ENCODE assay signal across 8 cellular contexts in genomic region chr7:101315336-101315735, GRCh38. TPM values are rescaled to one million over a fixed set of nuclear protein-coding genes. Genes with fewer than 3 reads are reported as not detected.
DNase-seq lines count a peak whose midpoint lies in the region; ATAC-seq and TF ChIP-seq lines count a peak whose summit lies in the region.

No MANE protein-coding gene starts in this region.

- H3K4me1 ChIP-seq in naive thymus-derived CD4-positive, alpha-beta T cell (ENCODE audit: control insufficient read depth in 2 of 2, insufficient read depth in 2 of 2, low read length in 2 of 2), result no peaks in the 10 kb centered on the region

- no peak overlapping the region for H3K4me3 ChIP-seq in dorsolateral prefrontal cortex
- H3K4me3 ChIP-seq in naive thymus-derived CD4-positive, alpha-beta T cell (ENCODE audit: low read length), result no peak overlapping the region

- intact Hi-C loops in dorsolateral prefrontal cortex (cut with DNase I), result no loop called here
- intact Hi-C loops in naive thymus-derived CD4-positive, alpha-beta T cell (cut with micrococcal nuclease), result no loop called here

- H3K36me3 ChIP-seq in naive thymus-derived CD4-positive, alpha-beta T cell (ENCODE audit: control insufficient read depth in 2 of 3, insufficient read depth in 3 of 3, low read length in 3 of 3), result no peaks in the 10 kb centered on the region

- no peaks in the 10 kb centered on the region for H3K27me3 ChIP-seq in dorsolateral prefrontal cortex
- no peaks in the 10 kb centered on the region for H3K27me3 ChIP-seq in naive thymus-derived CD4-positive, alpha-beta T cell (ENCODE audit: control insufficient read depth in 2 of 2, insufficient read depth in 2 of 2, low read length in 2 of 2)

- CTCF ChIA-PET in WTC11 (lab: Charles Lee), result interaction anchor here (0.6 to 2.3 kb wide), 27 partner anchors 10 to 948 kb away, joined by 3 to 11 read pairs (median 4); no protein-coding TSS in a partner anchor
- CTCF ChIA-PET in naive thymus-derived CD4-positive, alpha-beta T cell (lab: Charles Lee), result interaction anchor here (0.6 to 1.0 kb wide), 2 partner anchors 11 to 24 kb away, joined by 4 read pairs; no protein-coding TSS in a partner anchor

- H3K9me3 Mint-ChIP-seq in WTC11, result peaks cover 3% of the 10 kb centered on the region; the same call in 1 of the 2 replicates
- peaks cover 0 to 18% (median 7%) of the 10 kb centered on the region in 11 donors for H3K9me3 Mint-ChIP-seq in naive thymus-derived CD4-positive, alpha-beta T cell

- no peaks in the 10 kb centered on the region for H3K27me3 Mint-ChIP-seq in WTC11 (ENCODE audit: low read depth)
- peaks cover 0 to 3% (median 2%) of the 10 kb centered on the region in 5 donors for H3K27me3 Mint-ChIP-seq in naive thymus-derived CD4-positive, alpha-beta T cell

- peak; percentile 37 for ATAC-seq in WTC11
- peak; percentile 47 for ATAC-seq in naive thymus-derived CD4-positive, alpha-beta T cell
- no peak for ATAC-seq in GM21717 (IDR thresholded peaks at IDR 0.05; ENCODE audit: unreplicated experiment)
- ATAC-seq in HG03378 (IDR thresholded peaks at IDR 0.05; ENCODE audit: unreplicated experiment), result no peak
- no peak for ATAC-seq in GM21723 (IDR thresholded peaks at IDR 0.05; ENCODE audit: unreplicated experiment)

- H3K4me3 Mint-ChIP-seq in WTC11, result no peak overlapping the region
- no peak overlapping the region for H3K4me3 Mint-ChIP-seq in naive thymus-derived CD4-positive, alpha-beta T cell

- peak overlapping the region; percentile 92 for H3K27ac Mint-ChIP-seq in WTC11
- H3K27ac Mint-ChIP-seq in naive thymus-derived CD4-positive, alpha-beta T cell, result no peak overlapping the region

- TF ChIP-seq CTCF in WTC11 (IDR thresholded peaks at IDR 0.05) (peak; percentile 74), dorsolateral prefrontal cortex (IDR thresholded peaks at IDR 0.05 in 54 of 56, conservative IDR thresholded peaks at IDR 0.05 in 2 of 56; ENCODE audit: low read depth in 1 of 56, partially characterized antibody in 56 of 56) (peak in 55 of 56 donors; percentile 40 to 76 (median 63))

- H3K4me1 Mint-ChIP-seq in WTC11, result peaks cover 19% of the 10 kb centered on the region
- peaks cover 0 to 3% (median 0%) of the 10 kb centered on the region in 7 donors for H3K4me1 Mint-ChIP-seq in naive thymus-derived CD4-positive, alpha-beta T cell

- peaks cover 36% of the 10 kb centered on the region for H3K36me3 Mint-ChIP-seq in WTC11
- H3K36me3 Mint-ChIP-seq in naive thymus-derived CD4-positive, alpha-beta T cell, result peaks cover 3 to 17% (median 15%) of the 10 kb centered on the region in 5 donors

- no peak overlapping the region for H3K27ac ChIP-seq in dorsolateral prefrontal cortex
- no peak overlapping the region for H3K27ac ChIP-seq in naive thymus-derived CD4-positive, alpha-beta T cell (ENCODE audit: low read depth, low read length)

- DNase-seq in EL, result peak; percentile 42
- DNase-seq in Kasumi-1 (lab: John Stamatoyannopoulos, UW), result peak; percentile 46 to 51
- peak; percentile 72 for DNase-seq in WTC11 (ENCODE audit: low spot score)
- DNase-seq in dorsolateral prefrontal cortex, result peak in 4 of 10 donors; percentile 9 to 53 (median 24)
- peak in 6 of 9 donors; percentile 20 to 54 (median 42) for DNase-seq in naive thymus-derived CD4-positive, alpha-beta T cell

- peaks cover 0 to 2% (median 0%) of the 10 kb centered on the region in 3 experiments for H3K9me3 ChIP-seq in naive thymus-derived CD4-positive, alpha-beta T cell (ENCODE audit: control insufficient read depth in 2 of 3, low read length in 3 of 3)

- POLR2A ChIA-PET in WTC11 (lab: Charles Lee), result interaction anchor here (0.5 to 1.1 kb wide), 2 partner anchors 9 to 96 kb away, joined by 3 to 5 read pairs; no protein-coding TSS in a partner anchor
- POLR2A ChIA-PET in naive thymus-derived CD4-positive, alpha-beta T cell (lab: Charles Lee), result no interaction called here

TF ChIP-seq in WTC11, 78 proteins besides CTCF, POLR2A, EP300 and RAD21 (continues in another document):
- TF ChIP-seq CREB1 (CRISPR knock-in tag; IDR thresholded peaks at IDR 0.05) (no peak), PRDM15 (CRISPR knock-in tag; IDR thresholded peaks at IDR 0.05) (no peak), ZNF532 (CRISPR knock-in tag; IDR thresholded peaks at IDR 0.05; ENCODE audit: borderline replicate concordance) (no peak), JAZF1 (CRISPR knock-in tag; IDR thresholded peaks at IDR 0.05) (no peak), FOXP4 (CRISPR knock-in tag; IDR thresholded peaks at IDR 0.05) (no peak), NFE2L1 (CRISPR knock-in tag; IDR thresholded peaks at IDR 0.05) (no peak), SOX15 (CRISPR knock-in tag; IDR thresholded peaks at IDR 0.05) (no peak)

RNA-seq across cellular contexts. Expression of gene IFT22, which starts 6.3 kb away (rescaled TPM):
- total RNA-seq in WTC11 (2021) (13.7 to 16.6 TPM (median 15.5 TPM) in 3 replicates), dorsolateral prefrontal cortex (10 to 100 TPM; 15.3 to 53.6 (median 33.7) TPM)
- 1 to 10 TPM; 3.7 to 7.4 (median 4.8) TPM for total RNA-seq in naive thymus-derived CD4-positive, alpha-beta T cell
- polyA plus RNA-seq in naive thymus-derived CD4-positive, alpha-beta T cell, result 10 to 100 TPM in 1 of 2 donors, 1 to 10 TPM in 1; 6.7 to 12.3 TPM

RNA-seq across cellular contexts. Expression of gene COL26A1, which starts 47.3 kb away (rescaled TPM):
- total RNA-seq in WTC11 (2021) (64.4 to 70.9 TPM (median 67.0 TPM) in 3 replicates), dorsolateral prefrontal cortex (10 to 100 TPM in 119 of 120 experiments, 1 to 10 TPM in 1; 4.7 to 38.5 (median 21.9) TPM)
- total RNA-seq in naive thymus-derived CD4-positive, alpha-beta T cell, result under 1 TPM in 1 of 5 experiments, not detected in 4; 0.24 TPM
- not detected for polyA plus RNA-seq in naive thymus-derived CD4-positive, alpha-beta T cell

Comparison
In these comparisons a context has a peak if more than half of its experiments do, and no peak if none do; other contexts are left out.
1. ATAC-seq: peak in WTC11 (single experiment) and naive thymus-derived CD4-positive, alpha-beta T cell (single experiment); none in GM21717 (single experiment), HG03378 (single experiment) and GM21723 (single experiment).
2. RNA of gene COL26A1, which starts 47.3 kb away (total RNA-seq): 64.4 to 70.9 TPM in WTC11 and 4.7 to 38.5 TPM in dorsolateral prefrontal cortex; 0.24 TPM in naive thymus-derived CD4-positive, alpha-beta T cell; every median in the first group is over 4 times any median in the second.